ENCODE assay signal across 16 cellular contexts in genomic region chr9:129785866-129786265, GRCh38. TPM values are rescaled to one million over a fixed set of nuclear protein-coding genes. Genes with fewer than 3 reads are reported as not detected.
DNase-seq lines count a peak whose midpoint lies in the region; TF ChIP-seq lines count a peak whose summit lies in the region.
"Had no signal": no experiment of that assay in that cellular context is flagged by ENCODE, and none has a peak within 500 bp of the region (broad histone marks: within the 10 kb centered on the region; RNA-seq: fewer than 3 reads in every experiment).

No MANE protein-coding gene starts in this region.

- H3K27ac Mint-ChIP-seq in HFFc6, result no peak overlapping the region
- H3K27ac Mint-ChIP-seq in T-helper 2 cell treated with Interferon-gamma antibody and Interleukin-4, amounts not matched to agents 5 μg/mL and 100 μg/mL, for 36 hours, result no peak overlapping the region
- no peak overlapping the region for H3K27ac Mint-ChIP-seq in activated CD4-positive, alpha-beta T cell treated with anti-CD3 and anti-CD28 coated beads, Interleukin-2, amount 10 ng/mL, durations not matched to agents 24 days and 14 days
- H3K27ac Mint-ChIP-seq: CD14-positive monocyte; CD4-positive, alpha-beta T cell had no signal

- no peak overlapping the region for H3K4me3 ChIP-seq in fibroblast of mammary gland (ENCODE audit: control insufficient read depth, low read depth, low read length)
- H3K4me3 ChIP-seq: BLaER1 treated with 17β-estradiol and CSF1 and Interleukin-3, amounts not matched to agents 10 nM and 100 nM had no signal

- H3K36me3 Mint-ChIP-seq in HFFc6 (ENCODE audit: low read depth), result no peaks in the 10 kb centered on the region
- H3K36me3 Mint-ChIP-seq in T-helper 2 cell treated with Interferon-gamma antibody and Interleukin-4, amounts not matched to agents 5 μg/mL and 100 μg/mL, for 36 hours (ENCODE audit: low read depth), result no peaks in the 10 kb centered on the region
- no peaks in the 10 kb centered on the region for H3K36me3 Mint-ChIP-seq in activated CD4-positive, alpha-beta T cell treated with anti-CD3 and anti-CD28 coated beads, Interleukin-2, amount 10 ng/mL, durations not matched to agents 24 days and 14 days (ENCODE audit: low read depth)
- H3K36me3 Mint-ChIP-seq: CD14-positive monocyte; CD8-positive, alpha-beta memory T cell had no signal

- H3K4me1 Mint-ChIP-seq in HFFc6 (ENCODE audit: low read depth), result peaks cover 31% of the 10 kb centered on the region
- H3K4me1 Mint-ChIP-seq in T-helper 2 cell treated with Interferon-gamma antibody and Interleukin-4, amounts not matched to agents 5 μg/mL and 100 μg/mL, for 36 hours (ENCODE audit: low read depth), result peaks cover 10% of the 10 kb centered on the region
- H3K4me1 Mint-ChIP-seq in activated CD4-positive, alpha-beta T cell treated with anti-CD3 and anti-CD28 coated beads, Interleukin-2, amount 10 ng/mL, durations not matched to agents 24 days and 14 days, result peaks cover 9% of the 10 kb centered on the region

- peak; percentile 23 for DNase-seq in EH (ENCODE audit: low read depth)
- peak; percentile 11 for DNase-seq in HFFc6
- peak; percentile 16 for DNase-seq in fibroblast of mammary gland (ENCODE audit: low read depth)
- DNase-seq in T-helper 2 cell treated with Interferon-gamma antibody and Interleukin-4, amounts not matched to agents 5 μg/mL and 100 μg/mL, for 36 hours (ENCODE audit: low spot score), result no peak
- DNase-seq in NCI-H510A (lab: John Stamatoyannopoulos, UW), result no peak
- no peak for DNase-seq in activated CD4-positive, alpha-beta T cell treated with anti-CD3 and anti-CD28 coated beads, Interleukin-2, amount 10 ng/mL, durations not matched to agents 24 days and 14 days
- DNase-seq: AML-193; BE2C; CD4-positive, alpha-beta T cell; CD8-positive, alpha-beta memory T cell; DMS 273 treated with DMSO at 0.1 percent for 48 hours; DMS79; H7; HCEC 1CT had no signal

- TF ChIP-seq CTCF in HFFc6 (IDR thresholded peaks at IDR 0.05), result no peak
- TF ChIP-seq CTCF in fibroblast of mammary gland (conservative IDR thresholded peaks at IDR 0.05; ENCODE audit: control insufficient read depth, insufficient read depth, low read depth, low read length), result no peak

- H3K9me3 Mint-ChIP-seq in HFFc6, result no peaks in the 10 kb centered on the region
- no peaks in the 10 kb centered on the region for H3K9me3 Mint-ChIP-seq in T-helper 2 cell treated with Interferon-gamma antibody and Interleukin-4, amounts not matched to agents 5 μg/mL and 100 μg/mL, for 36 hours
- H3K9me3 Mint-ChIP-seq in activated CD4-positive, alpha-beta T cell treated with anti-CD3 and anti-CD28 coated beads, Interleukin-2, amount 10 ng/mL, durations not matched to agents 24 days and 14 days, result no peaks in the 10 kb centered on the region
- H3K9me3 Mint-ChIP-seq: CD4-positive, alpha-beta T cell; CD8-positive, alpha-beta memory T cell had no signal

- intact Hi-C loops in activated CD4-positive, alpha-beta T cell treated with anti-CD3 and anti-CD28 coated beads, Interleukin-2, amount 10 ng/mL, durations not matched to agents 24 days and 14 days (cut with micrococcal nuclease), result no loop called here

- H3K4me3 Mint-ChIP-seq in HFFc6, result no peak overlapping the region
- no peak overlapping the region for H3K4me3 Mint-ChIP-seq in T-helper 2 cell treated with Interferon-gamma antibody and Interleukin-4, amounts not matched to agents 5 μg/mL and 100 μg/mL, for 36 hours
- no peak overlapping the region for H3K4me3 Mint-ChIP-seq in activated CD4-positive, alpha-beta T cell treated with anti-CD3 and anti-CD28 coated beads, Interleukin-2, amount 10 ng/mL, durations not matched to agents 24 days and 14 days
- H3K4me3 Mint-ChIP-seq: CD4-positive, alpha-beta T cell; CD8-positive, alpha-beta memory T cell had no signal

- H3K27me3 Mint-ChIP-seq in HFFc6 (ENCODE audit: insufficient read depth), result peaks cover 14% of the 10 kb centered on the region
- H3K27me3 Mint-ChIP-seq in T-helper 2 cell treated with Interferon-gamma antibody and Interleukin-4, amounts not matched to agents 5 μg/mL and 100 μg/mL, for 36 hours (ENCODE audit: low read depth), result peaks cover 6% of the 10 kb centered on the region
- H3K27me3 Mint-ChIP-seq in activated CD4-positive, alpha-beta T cell treated with anti-CD3 and anti-CD28 coated beads, Interleukin-2, amount 10 ng/mL, durations not matched to agents 24 days and 14 days, result peaks cover 20% of the 10 kb centered on the region

RNA-seq across cellular contexts. Expression of gene TOR1B, which starts 17.1 kb away (rescaled TPM):
- total RNA-seq in HFFc6 (2021; fragmentation: NEBNext Ultra II Directional; extraction: Animal tissue kit (Norgen Biotek cat#: 25700)), result 10 to 100 TPM; 31.6 to 43.1 (median 36.1) TPM
- 22.7 and 24.1 TPM in 2 replicates for total RNA-seq in activated CD4-positive, alpha-beta T cell treated with anti-CD3 and anti-CD28 coated beads, Interleukin-2, amount 10 ng/mL, durations not matched to agents 24 days and 14 days

RNA-seq across cellular contexts. Expression of gene PTGES, which starts 33.0 kb away (rescaled TPM):
- total RNA-seq in HFFc6 (2021; fragmentation: NEBNext Ultra II Directional; extraction: Animal tissue kit (Norgen Biotek cat#: 25700)), result 10 to 100 TPM; 11.3 to 29.6 (median 26.0) TPM
- 0.09 and 0.12 TPM in 2 replicates for total RNA-seq in activated CD4-positive, alpha-beta T cell treated with anti-CD3 and anti-CD28 coated beads, Interleukin-2, amount 10 ng/mL, durations not matched to agents 24 days and 14 days
- total RNA-seq: CD8-positive, alpha-beta memory T cell had no signal

RNA-seq across cellular contexts. Expression of gene TOR1A, which starts 38.1 kb away (rescaled TPM):
- total RNA-seq in HFFc6 (2021; fragmentation: NEBNext Ultra II Directional; extraction: Animal tissue kit (Norgen Biotek cat#: 25700)), result 10 to 100 TPM; 59.1 to 70.5 (median 67.1) TPM
- 55.1 and 60.5 TPM in 2 replicates for total RNA-seq in activated CD4-positive, alpha-beta T cell treated with anti-CD3 and anti-CD28 coated beads, Interleukin-2, amount 10 ng/mL, durations not matched to agents 24 days and 14 days

RNA-seq across cellular contexts. Expression of gene C9orf78, which starts 49.2 kb away (rescaled TPM):
- 10 to 100 TPM; 42.8 to 52.7 (median 48.5) TPM for total RNA-seq in HFFc6 (2021; fragmentation: NEBNext Ultra II Directional; extraction: Animal tissue kit (Norgen Biotek cat#: 25700))
- total RNA-seq in activated CD4-positive, alpha-beta T cell treated with anti-CD3 and anti-CD28 coated beads, Interleukin-2, amount 10 ng/mL, durations not matched to agents 24 days and 14 days, result 59.9 and 60.9 TPM in 2 replicates

RNA-seq across cellular contexts. Expression of gene USP20, which starts 49.4 kb away (rescaled TPM):
- 10 to 100 TPM; 24.1 to 35.4 (median 26.2) TPM for total RNA-seq in HFFc6 (2021; fragmentation: NEBNext Ultra II Directional; extraction: Animal tissue kit (Norgen Biotek cat#: 25700))
- 44.3 and 47.2 TPM in 2 replicates for total RNA-seq in activated CD4-positive, alpha-beta T cell treated with anti-CD3 and anti-CD28 coated beads, Interleukin-2, amount 10 ng/mL, durations not matched to agents 24 days and 14 days

Comparison
In these comparisons a context has a peak if more than half of its experiments do, and no peak if none do; other contexts are left out.
1. DNase-seq: peak in EH (single experiment), HFFc6 (single experiment) and fibroblast of mammary gland (single experiment); none in T-helper 2 cell treated with Interferon-gamma antibody and Interleukin-4, amounts not matched to agents 5 μg/mL and 100 μg/mL, for 36 hours (single experiment), NCI-H510A (single experiment) and activated CD4-positive, alpha-beta T cell treated with anti-CD3 and anti-CD28 coated beads, Interleukin-2, amount 10 ng/mL, durations not matched to agents 24 days and 14 days (single experiment).
2. RNA of gene PTGES, which starts 33.0 kb away (total RNA-seq): 11.3 to 29.6 TPM in HFFc6; 0.09 to 0.12 TPM in activated CD4-positive, alpha-beta T cell treated with anti-CD3 and anti-CD28 coated beads, Interleukin-2, amount 10 ng/mL, durations not matched to agents 24 days and 14 days; every median in the first group is over 10 times any median in the second.